In genomic region chr3:133476971-133477375, GRCh38 we compare ENCODE assay signal across 13 cellular contexts.
DNase-seq lines count a peak whose midpoint lies in the region; ATAC-seq and TF ChIP-seq lines count a peak whose summit lies in the region.
"Had no signal": no experiment of that assay in that cellular context is flagged by ENCODE, and none has a peak within 500 bp of the region (broad histone marks: within the 10 kb centered on the region; RNA-seq: fewer than 3 reads in every experiment).

No MANE protein-coding gene starts in this region.

- H3K4me1 Mint-ChIP-seq in progenitor cell of endocrine pancreas (ENCODE audit: low read depth) = peaks cover 60% of the 10 kb centered on the region
- H3K4me1 Mint-ChIP-seq in stimulated activated naive CD8-positive, alpha-beta T cell treated with anti-CD3 and anti-CD28 coated beads, Interleukin-15, amount 100 ng/mL, for 72 hours = peaks cover 73% of the 10 kb centered on the region

- no peaks in the 10 kb centered on the region for H3K9me3 Mint-ChIP-seq in progenitor cell of endocrine pancreas (ENCODE audit: low read depth)
- no peaks in the 10 kb centered on the region for H3K9me3 Mint-ChIP-seq in stimulated activated naive CD8-positive, alpha-beta T cell treated with anti-CD3 and anti-CD28 coated beads, Interleukin-15, amount 100 ng/mL, for 72 hours
- H3K9me3 Mint-ChIP-seq: T-helper 2 cell treated with Interferon-gamma antibody and Interleukin-4, amounts not matched to agents 5 μg/mL and 100 μg/mL, for 36 hours had no signal

- H3K27ac ChIP-seq in OCI-LY3 (ENCODE audit: low read length) = peak overlapping the region; percentile 98
- H3K27ac ChIP-seq in foreskin keratinocyte = no peak overlapping the region
- H3K27ac ChIP-seq: neutrophil, thoracic aorta had no signal

- peak overlapping the region; percentile 87 for H3K27ac Mint-ChIP-seq in progenitor cell of endocrine pancreas
- H3K27ac Mint-ChIP-seq in stimulated activated naive CD8-positive, alpha-beta T cell treated with anti-CD3 and anti-CD28 coated beads, Interleukin-15, amount 100 ng/mL, for 72 hours = no peak overlapping the region
- H3K27ac Mint-ChIP-seq: T-helper 2 cell treated with Interferon-gamma antibody and Interleukin-4, amounts not matched to agents 5 μg/mL and 100 μg/mL, for 36 hours had no signal

- H3K27me3 ChIP-seq in OCI-LY3 (ENCODE audit: low read depth, low read length) = no peaks in the 10 kb centered on the region
- H3K27me3 ChIP-seq in foreskin keratinocyte = no peaks in the 10 kb centered on the region

- peak overlapping the region; percentile 24 for H2AFZ ChIP-seq in OCI-LY3 (ENCODE audit: low read depth, low read length)

- peak; percentile 63 for DNase-seq in GM12865 (ENCODE audit: low read depth)
- DNase-seq in NCI-H146 treated with DMSO at 0.1 percent for 48 hours (lab: John Stamatoyannopoulos, UW; ENCODE audit: unreplicated experiment) = peak; percentile 95
- no peak for DNase-seq in progenitor cell of endocrine pancreas (ENCODE audit: low spot score, unreplicated experiment)
- DNase-seq in foreskin keratinocyte = no peak
- no peak for DNase-seq in nucleus accumbens (lab: John Stamatoyannopoulos, UW)
- DNase-seq in stimulated activated naive CD8-positive, alpha-beta T cell treated with anti-CD3 and anti-CD28 coated beads, Interleukin-15, amount 100 ng/mL, for 72 hours = no peak
- DNase-seq: activated CD8-positive, alpha-beta memory T cell treated with anti-CD3 and anti-CD28 coated beads, Interleukin-2, amount 50 U/mL, for 48 hours; Calu3 had no signal

- H3K4me3 Mint-ChIP-seq in progenitor cell of endocrine pancreas (ENCODE audit: low read depth) = no peak overlapping the region
- no peak overlapping the region for H3K4me3 Mint-ChIP-seq in stimulated activated naive CD8-positive, alpha-beta T cell treated with anti-CD3 and anti-CD28 coated beads, Interleukin-15, amount 100 ng/mL, for 72 hours
- H3K4me3 Mint-ChIP-seq: T-helper 2 cell treated with Interferon-gamma antibody and Interleukin-4, amounts not matched to agents 5 μg/mL and 100 μg/mL, for 36 hours had no signal

- ATAC-seq in foreskin keratinocyte = no peak
- no peak for ATAC-seq in GM19395 (IDR thresholded peaks at IDR 0.05; ENCODE audit: unreplicated experiment)
- no peak for ATAC-seq in stimulated activated naive CD8-positive, alpha-beta T cell treated with anti-CD3 and anti-CD28 coated beads, Interleukin-15, amount 100 ng/mL, for 72 hours

- H3K36me3 Mint-ChIP-seq in progenitor cell of endocrine pancreas (ENCODE audit: insufficient read depth) = no peaks in the 10 kb centered on the region

- H3K79me2 ChIP-seq in OCI-LY3 (ENCODE audit: low read length) = no peaks in the 10 kb centered on the region

- H3K4me3 ChIP-seq in GM12865 (ENCODE audit: low read depth, low read length) (peak overlapping the region; percentile 62), OCI-LY3 (ENCODE audit: low read length) (peak overlapping the region; percentile 13; the same call in 1 of the 2 replicates)
- H3K4me3 ChIP-seq: thoracic aorta had no signal

- no peaks in the 10 kb centered on the region for H3K36me3 ChIP-seq in OCI-LY3 (replicated peaks; ENCODE audit: low read depth, low read length)
- H3K36me3 ChIP-seq: neutrophil, thoracic aorta had no signal

- H3K4me1 ChIP-seq in OCI-LY3 (ENCODE audit: low read length) (peaks cover 76% of the 10 kb centered on the region), foreskin keratinocyte (peaks cover 18% of the 10 kb centered on the region)

- peak overlapping the region; percentile 73; the same call in 1 of the 2 replicates for H3K9ac ChIP-seq in OCI-LY3 (ENCODE audit: low read length)

- H3K9me3 ChIP-seq in OCI-LY3 (ENCODE audit: insufficient read depth, low read length) = peaks cover 4% of the 10 kb centered on the region; the same call in 1 of the 2 replicates
- H3K9me3 ChIP-seq: neutrophil, thoracic aorta had no signal

- H3K27me3 Mint-ChIP-seq in progenitor cell of endocrine pancreas = peaks cover 1% of the 10 kb centered on the region
- H3K27me3 Mint-ChIP-seq in stimulated activated naive CD8-positive, alpha-beta T cell treated with anti-CD3 and anti-CD28 coated beads, Interleukin-15, amount 100 ng/mL, for 72 hours = no peaks in the 10 kb centered on the region

- TF ChIP-seq CTCF in GM12865 (IDR thresholded peaks at IDR 0.05; ENCODE audit: insufficient read depth, low read depth, low read length, missing control alignments) = no peak
- TF ChIP-seq CTCF in OCI-LY3 (IDR thresholded peaks at IDR 0.05; ENCODE audit: low read depth, low read length) = no peak; the same call in 1 of the 2 replicates
- TF ChIP-seq CTCF in progenitor cell of endocrine pancreas (IDR thresholded peaks at IDR 0.05; ENCODE audit: unreplicated experiment) = no peak
- no peak for TF ChIP-seq CTCF in foreskin keratinocyte (conservative IDR thresholded peaks at IDR 0.05)

- no peaks in the 10 kb centered on the region for H4K20me1 ChIP-seq in OCI-LY3 (ENCODE audit: insufficient read depth, low read length)

- peak overlapping the region; percentile 95 for H3K4me2 ChIP-seq in OCI-LY3 (ENCODE audit: low read length)

Comparison
In these comparisons a context has a peak if more than half of its experiments do, and no peak if none do; other contexts are left out.
1. DNase-seq: peak in GM12865 (single experiment) and NCI-H146 treated with DMSO at 0.1 percent for 48 hours (single experiment); none in progenitor cell of endocrine pancreas (single experiment), foreskin keratinocyte (0 of 2), nucleus accumbens (0 of 56) and stimulated activated naive CD8-positive, alpha-beta T cell treated with anti-CD3 and anti-CD28 coated beads, Interleukin-15, amount 100 ng/mL, for 72 hours (0 of 2).